8 cellular contexts compared by ENCODE assay signal in the genomic region with DNA sequence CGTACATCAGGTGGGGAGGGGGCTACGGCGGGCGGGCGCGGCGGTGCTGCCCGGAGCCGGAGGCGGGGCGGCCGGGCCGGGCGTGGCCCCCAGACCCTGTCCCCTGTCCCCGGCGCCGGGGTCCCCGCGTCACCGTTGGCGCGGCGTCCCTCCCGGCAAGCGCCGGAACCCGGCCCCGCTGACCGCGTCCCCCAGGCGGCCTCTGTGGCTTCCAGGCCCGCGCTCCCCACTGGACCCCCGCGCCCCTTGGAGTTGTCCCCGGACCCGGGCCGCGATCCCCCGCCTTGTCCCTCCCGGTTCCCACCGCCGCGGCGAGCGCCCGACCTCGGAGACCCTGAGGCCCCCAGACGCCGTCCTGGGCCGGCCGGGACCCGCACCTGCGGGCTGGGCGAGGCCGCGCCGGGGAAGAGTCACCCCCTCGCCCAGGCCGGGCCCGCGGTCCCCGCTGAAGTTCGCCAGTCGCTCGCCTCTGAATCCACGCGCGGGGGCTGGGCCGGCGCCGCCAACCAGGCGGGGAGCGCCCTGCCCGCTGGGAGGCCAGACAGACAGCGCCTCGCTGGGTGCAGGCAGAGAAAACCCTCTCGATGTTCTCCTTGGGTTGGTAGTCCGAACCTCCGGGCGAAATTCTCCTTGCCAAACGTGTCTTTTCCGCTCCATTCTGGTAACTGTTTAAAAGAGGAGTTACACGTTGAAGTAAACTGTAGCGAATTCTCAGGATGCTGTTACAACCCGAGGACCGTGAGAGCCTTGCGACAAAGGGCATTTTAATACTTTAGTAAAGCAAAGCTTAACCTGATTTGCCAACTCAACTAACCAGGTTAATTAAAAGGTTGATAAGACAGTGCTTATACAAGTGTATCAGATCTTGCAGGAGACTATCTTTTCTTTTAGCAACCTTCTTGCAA. TPM values are rescaled to one million over a fixed set of nuclear protein-coding genes. Genes with fewer than 3 reads are reported as not detected.
DNase-seq lines count a peak whose midpoint lies in the region; ATAC-seq and TF ChIP-seq lines count a peak whose summit lies in the region.

No MANE protein-coding gene starts in this region.

- TF ChIP-seq POLR2A in testis (IDR thresholded peaks at IDR 0.05) = no peak

- peak overlapping the region; percentile 84 for H3K9ac ChIP-seq in PC-3 (ENCODE audit: low read length)
- H3K9ac ChIP-seq in neural cell (ENCODE audit: low read length) = peak overlapping the region; percentile 75

- intact Hi-C loops in PC-3 (cut with micrococcal nuclease) = loop anchor here (5.0 kb wide), 1 partner anchor 48 kb away; no protein-coding TSS in a partner anchor
- intact Hi-C loops in testis (cut with DNase I; ENCODE audit: low total_unique reads) = no loop called here

- H3K9me3 ChIP-seq in PC-3 (ENCODE audit: low read length) (no peaks in the 10 kb centered on the region), neural cell (ENCODE audit: low read length) (no peaks in the 10 kb centered on the region), testis (no peaks in the 10 kb centered on the region)

- TSS peak; percentile 51 for BruUV-seq in PC-3 (replicated peaks; lab: Mats Ljungman, UMichigan)

- POLR2A ChIA-PET in PC-3 (lab: Charles Lee; ENCODE audit: unreplicated experiment) = interaction anchor here (0.6 kb wide), 1 partner anchor 398 kb away, joined by 3 read pairs; no protein-coding TSS in a partner anchor

- peak overlapping the region; percentile 95 for H3K4me3 ChIP-seq in PC-3 (ENCODE audit: low read length)
- H3K4me3 ChIP-seq in foreskin fibroblast (ENCODE audit: low read depth in 1 of 2, low read length in 2 of 2) = peak overlapping the region; percentile 83 to 99
- H3K4me3 ChIP-seq in neural cell (ENCODE audit: low read length) = peak overlapping the region; percentile 81
- peak overlapping the region; percentile 71 to 90 for H3K4me3 ChIP-seq in testis

- ATAC-seq in HG02885 (IDR thresholded peaks at IDR 0.05; ENCODE audit: poor library complexity, unreplicated experiment) = peak; percentile 33
- ATAC-seq in PC-3 = peak; percentile 49

- peak; percentile 22 for DNase-seq in NCI-H2227 (lab: John Stamatoyannopoulos, UW; ENCODE audit: unreplicated experiment)
- DNase-seq in NCI-H2227 treated with DMSO at 0.1 percent for 48 hours (lab: John Stamatoyannopoulos, UW) = no peak
- DNase-seq in PC-3 = peak; percentile 42
- peak; percentile 37 for DNase-seq in activated gamma-delta T cell (lab: John Stamatoyannopoulos, UW)
- peak; percentile 59 to 86 for DNase-seq in foreskin fibroblast
- DNase-seq in testis = peak; percentile 71

- H3K4me1 ChIP-seq in PC-3 (ENCODE audit: insufficient read depth, low read length) (peaks cover 21% of the 10 kb centered on the region), testis (peaks cover 7% of the 10 kb centered on the region)

- H3K4me2 ChIP-seq in PC-3 (ENCODE audit: low read length) (peak overlapping the region; percentile 95), neural cell (ENCODE audit: low read length) (peak overlapping the region; percentile 57)

- H3K36me3 ChIP-seq in PC-3 (ENCODE audit: low read depth, low read length) = no peaks in the 10 kb centered on the region
- no peaks in the 10 kb centered on the region for H3K36me3 ChIP-seq in neural cell (ENCODE audit: insufficient read depth, low read length)
- no peaks in the 10 kb centered on the region for H3K36me3 ChIP-seq in testis (ENCODE audit: low read depth, missing control alignments)

- H3K27me3 ChIP-seq in PC-3 (ENCODE audit: low read length) = no peaks in the 10 kb centered on the region
- H3K27me3 ChIP-seq in neural cell (ENCODE audit: insufficient read depth, low read depth, low read length) = no peaks in the 10 kb centered on the region
- H3K27me3 ChIP-seq in testis = no peaks in the 10 kb centered on the region

- no peaks in the 10 kb centered on the region for H3K9me2 ChIP-seq in PC-3 (replicated peaks; ENCODE audit: low read length)
- no peaks in the 10 kb centered on the region for H3K9me2 ChIP-seq in neural cell (ENCODE audit: insufficient read depth, low read length)

- TF ChIP-seq RAD21 in neural cell (conservative IDR thresholded peaks at IDR 0.05) = no peak

- TF ChIP-seq EP300 in neural cell (conservative IDR thresholded peaks at IDR 0.05; ENCODE audit: poor library complexity, severe bottlenecking) = no peak

- peaks cover 17% of the 10 kb centered on the region; the same call in 1 of the 2 replicates for H4K20me1 ChIP-seq in PC-3 (ENCODE audit: low read length)
- H4K20me1 ChIP-seq in neural cell (ENCODE audit: insufficient read depth) = no peaks in the 10 kb centered on the region

- TF ChIP-seq CTCF in PC-3 (conservative IDR thresholded peaks at IDR 0.05; ENCODE audit: low read depth, low read length) (no peak), foreskin fibroblast (IDR thresholded peaks at IDR 0.05; ENCODE audit: low read depth, low read length) (no peak), neural cell (IDR thresholded peaks at IDR 0.05; ENCODE audit: poor library complexity, severe bottlenecking) (no peak), testis (IDR thresholded peaks at IDR 0.05) (no peak)

- H3K79me2 ChIP-seq in PC-3 (ENCODE audit: low read length) (peaks cover 75% of the 10 kb centered on the region), neural cell (replicated peaks; ENCODE audit: insufficient read depth, low read length) (peaks cover 37% of the 10 kb centered on the region)

- H2AFZ ChIP-seq in PC-3 (ENCODE audit: low read length) = peak overlapping the region; percentile 86; the same call in 1 of the 2 replicates
- no peak overlapping the region for H2AFZ ChIP-seq in neural cell (ENCODE audit: low read depth, low read length)

- H3K27ac ChIP-seq in PC-3 (ENCODE audit: low read length) = no peak overlapping the region
- no peak overlapping the region for H3K27ac ChIP-seq in neural cell (ENCODE audit: low read length)
- peak overlapping the region; percentile 28 to 88 for H3K27ac ChIP-seq in testis

- H3F3A ChIP-seq in PC-3 (ENCODE audit: low read length, unreplicated experiment) (no peaks in the 10 kb centered on the region), neural cell (ENCODE audit: insufficient read depth, low read length, poor library complexity, severe bottlenecking) (peaks cover 4% of the 10 kb centered on the region)

- CTCF ChIA-PET in PC-3 (lab: Charles Lee) = no interaction called here

- WGBS in testis, 2 donors = 1 to 2% methylated on average over 11 to 73 of the region's 88 CpGs

TF ChIP-seq in neural cell, 6 proteins besides CTCF, POLR2A, EP300 and RAD21:
- TF ChIP-seq, protein P1, sequence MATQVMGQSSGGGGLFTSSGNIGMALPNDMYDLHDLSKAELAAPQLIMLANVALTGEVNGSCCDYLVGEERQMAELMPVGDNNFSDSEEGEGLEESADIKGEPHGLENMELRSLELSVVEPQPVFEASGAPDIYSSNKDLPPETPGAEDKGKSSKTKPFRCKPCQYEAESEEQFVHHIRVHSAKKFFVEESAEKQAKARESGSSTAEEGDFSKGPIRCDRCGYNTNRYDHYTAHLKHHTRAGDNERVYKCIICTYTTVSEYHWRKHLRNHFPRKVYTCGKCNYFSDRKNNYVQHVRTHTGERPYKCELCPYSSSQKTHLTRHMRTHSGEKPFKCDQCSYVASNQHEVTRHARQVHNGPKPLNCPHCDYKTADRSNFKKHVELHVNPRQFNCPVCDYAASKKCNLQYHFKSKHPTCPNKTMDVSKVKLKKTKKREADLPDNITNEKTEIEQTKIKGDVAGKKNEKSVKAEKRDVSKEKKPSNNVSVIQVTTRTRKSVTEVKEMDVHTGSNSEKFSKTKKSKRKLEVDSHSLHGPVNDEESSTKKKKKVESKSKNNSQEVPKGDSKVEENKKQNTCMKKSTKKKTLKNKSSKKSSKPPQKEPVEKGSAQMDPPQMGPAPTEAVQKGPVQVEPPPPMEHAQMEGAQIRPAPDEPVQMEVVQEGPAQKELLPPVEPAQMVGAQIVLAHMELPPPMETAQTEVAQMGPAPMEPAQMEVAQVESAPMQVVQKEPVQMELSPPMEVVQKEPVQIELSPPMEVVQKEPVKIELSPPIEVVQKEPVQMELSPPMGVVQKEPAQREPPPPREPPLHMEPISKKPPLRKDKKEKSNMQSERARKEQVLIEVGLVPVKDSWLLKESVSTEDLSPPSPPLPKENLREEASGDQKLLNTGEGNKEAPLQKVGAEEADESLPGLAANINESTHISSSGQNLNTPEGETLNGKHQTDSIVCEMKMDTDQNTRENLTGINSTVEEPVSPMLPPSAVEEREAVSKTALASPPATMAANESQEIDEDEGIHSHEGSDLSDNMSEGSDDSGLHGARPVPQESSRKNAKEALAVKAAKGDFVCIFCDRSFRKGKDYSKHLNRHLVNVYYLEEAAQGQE (IDR thresholded peaks at IDR 0.05; ENCODE audit: borderline replicate concordance) = no peak
- TF ChIP-seq MXI1 (conservative IDR thresholded peaks at IDR 0.05; ENCODE audit: poor library complexity, severe bottlenecking) = peak; percentile 0
TF ChIP-seq in neural cell: peak in this region for 1.

RNA-seq across cellular contexts. Expression of a gene that starts 0.8 kb away (rescaled TPM):
- total RNA-seq in PC-3 (2014; rRNA removed) (5.3 and 5.8 TPM in 2 replicates), testis (10 to 100 TPM; 10.7 to 10.9 TPM)
- polyA plus RNA-seq in neural cell (8.7 and 9.1 TPM in 2 replicates), testis (ENCODE audit: insufficient read depth, low read depth, low replicate concordance) (2.4 TPM)
- polyA minus RNA-seq in neural cell = 41.1 and 52.6 TPM in 2 replicates

Comparison
In these comparisons a context has a peak if more than half of its experiments do, and no peak if none do; other contexts are left out.
1. H3K27ac ChIP-seq: peak in testis (2 of 2); none in PC-3 (single experiment) and neural cell (single experiment).
2. Peak in every context shown above with its lines, with median percentiles within 50 percentile points of each other: H3K4me3 ChIP-seq.